In the genomic region with DNA sequence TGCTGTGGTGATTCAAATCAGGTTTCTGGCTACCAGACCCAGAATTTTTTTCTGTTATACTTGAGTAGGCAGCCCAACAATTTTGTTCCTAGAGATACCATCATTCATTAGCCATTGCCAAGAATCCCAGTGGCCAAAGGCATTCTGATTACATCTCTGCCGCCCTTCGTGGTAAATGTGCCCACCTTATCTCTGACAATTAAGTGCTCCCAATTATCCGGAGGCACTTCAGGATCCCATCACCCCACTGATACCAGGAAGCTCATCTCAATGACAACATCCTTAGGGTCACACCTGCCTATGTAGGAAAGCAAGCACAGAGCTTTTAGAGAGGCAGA, we compare ENCODE assay signal across 19 cellular contexts. TPM values are rescaled to one million over a fixed set of nuclear protein-coding genes. Genes with fewer than 3 reads are reported as not detected.
DNase-seq lines count a peak whose midpoint lies in the region; ATAC-seq and TF ChIP-seq lines count a peak whose summit lies in the region.
"Had no signal": no experiment of that assay in that cellular context is flagged by ENCODE, and none has a peak within 500 bp of the region (broad histone marks: within the 10 kb centered on the region; RNA-seq: fewer than 3 reads in every experiment).

No MANE protein-coding gene starts in this region.

- H3K27ac Mint-ChIP-seq in activated CD4-positive, alpha-beta T cell treated with anti-CD3 and anti-CD28 coated beads, Interleukin-2, amount 10 ng/mL, durations not matched to agents 24 days and 14 days, result peak overlapping the region; percentile 91
- H3K27ac Mint-ChIP-seq: CD14-positive monocyte had no signal

- H3K27ac ChIP-seq in RWPE1 (peak overlapping the region; percentile 7; the same call in 1 of the 2 replicates), epithelial cell of prostate (peak overlapping the region; percentile 46)

- H3K27me3 Mint-ChIP-seq in activated CD4-positive, alpha-beta T cell treated with anti-CD3 and anti-CD28 coated beads, Interleukin-2, amount 10 ng/mL, durations not matched to agents 24 days and 14 days, result no peaks in the 10 kb centered on the region

- no peak for DNase-seq in activated CD4-positive, alpha-beta T cell treated with anti-CD3 and anti-CD28 coated beads, Interleukin-2, amount 10 ng/mL, durations not matched to agents 24 days and 14 days
- no peak for DNase-seq in activated CD4-positive, alpha-beta T cell treated with anti-CD3 and anti-CD28 coated beads for 4 hours
- DNase-seq in AG10803 (ENCODE audit: low read depth), result peak; percentile 8
- no peak for DNase-seq in RWPE1 (ENCODE audit: low spot score)
- no peak for DNase-seq in epithelial cell of prostate (ENCODE audit: low read depth, low spot score)
- DNase-seq in NCI-H2029 treated with DMSO at 0.1 percent for 48 hours (lab: John Stamatoyannopoulos, UW), result no peak
- DNase-seq: esophagus squamous epithelium, GDM1, Kasumi-1, left colon, NCI-H1105 treated with DMSO at 0.1 percent for 48 hours, NCI-H2171 treated with DMSO at 0.1 percent for 48 hours, OCI-M1, small intestine, uterus had no signal

- no peaks in the 10 kb centered on the region for H3K36me3 Mint-ChIP-seq in activated CD4-positive, alpha-beta T cell treated with anti-CD3 and anti-CD28 coated beads, Interleukin-2, amount 10 ng/mL, durations not matched to agents 24 days and 14 days (ENCODE audit: low read depth)

- H3K4me1 Mint-ChIP-seq in activated CD4-positive, alpha-beta T cell treated with anti-CD3 and anti-CD28 coated beads, Interleukin-2, amount 10 ng/mL, durations not matched to agents 24 days and 14 days, result peaks cover 21% of the 10 kb centered on the region

- ATAC-seq in HG02759 (IDR thresholded peaks at IDR 0.05; ENCODE audit: unreplicated experiment) (no peak), GM21529 (IDR thresholded peaks at IDR 0.05; ENCODE audit: unreplicated experiment) (no peak)

- H3K9me3 Mint-ChIP-seq in activated CD4-positive, alpha-beta T cell treated with anti-CD3 and anti-CD28 coated beads, Interleukin-2, amount 10 ng/mL, durations not matched to agents 24 days and 14 days, result no peaks in the 10 kb centered on the region
- H3K9me3 Mint-ChIP-seq: CD14-positive monocyte had no signal

- POLR2A ChIA-PET in RWPE1 (lab: Yijun Ruan, JAX; ENCODE audit: low non-redundant PET), result no interaction called here

- no peak overlapping the region for H3K4me3 ChIP-seq in AG10803 (ENCODE audit: low read length)
- H3K4me3 ChIP-seq: esophagus squamous epithelium, uterus had no signal

- CTCF ChIA-PET in RWPE1 (lab: Yijun Ruan, JAX), result interaction anchor here (2.0 to 2.1 kb wide), 2 partner anchors 16 to 37 kb away, joined by 6 to 13 read pairs; no protein-coding TSS in a partner anchor

- intact Hi-C loops in activated CD4-positive, alpha-beta T cell treated with anti-CD3 and anti-CD28 coated beads, Interleukin-2, amount 10 ng/mL, durations not matched to agents 24 days and 14 days (cut with micrococcal nuclease), result loop anchor here (1.0 to 2.0 kb wide), 8 partner anchors 15 to 173 kb away; a partner anchor contains a TSS

- no peak for TF ChIP-seq CTCF in AG10803 (conservative IDR thresholded peaks at IDR 0.05; ENCODE audit: low read length)
- no peak for TF ChIP-seq CTCF in RWPE1 (conservative IDR thresholded peaks at IDR 0.05; ENCODE audit: low read depth)

- no peak overlapping the region for H3K4me3 Mint-ChIP-seq in activated CD4-positive, alpha-beta T cell treated with anti-CD3 and anti-CD28 coated beads, Interleukin-2, amount 10 ng/mL, durations not matched to agents 24 days and 14 days
- H3K4me3 Mint-ChIP-seq: mesothelial cell of epicardium had no signal

RNA-seq across cellular contexts. Expression of a gene that starts 43.2 kb away (rescaled TPM):
- 1,350 and 1,372 TPM in 2 replicates for total RNA-seq in activated CD4-positive, alpha-beta T cell treated with anti-CD3 and anti-CD28 coated beads, Interleukin-2, amount 10 ng/mL, durations not matched to agents 24 days and 14 days

RNA-seq across cellular contexts. Expression of a gene that starts 53.2 kb away (rescaled TPM):
- 5.5 and 5.9 TPM in 2 replicates for total RNA-seq in activated CD4-positive, alpha-beta T cell treated with anti-CD3 and anti-CD28 coated beads, Interleukin-2, amount 10 ng/mL, durations not matched to agents 24 days and 14 days
